ENCODE assay signal across 2 cellular contexts in the genomic region with DNA sequence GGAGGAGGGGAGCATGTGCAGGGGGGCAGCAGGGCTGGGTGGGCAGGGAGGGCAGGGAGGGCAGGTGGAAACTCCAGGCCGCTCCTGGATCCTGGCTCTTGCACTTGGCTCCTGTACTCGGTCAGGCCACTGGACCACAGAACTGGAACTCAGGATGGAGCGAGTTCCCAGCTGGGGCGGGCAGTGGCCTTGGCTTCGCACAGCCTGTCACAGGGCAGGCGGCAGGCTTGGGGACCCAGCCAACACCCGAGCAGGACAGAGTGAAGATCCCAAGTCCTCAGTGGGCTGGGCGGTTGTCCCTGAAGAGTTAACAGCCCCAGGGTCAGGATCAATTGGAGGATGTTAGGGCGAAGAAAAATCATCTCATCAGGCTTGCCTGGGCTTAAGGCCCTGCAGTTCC.
TF ChIP-seq lines count a peak whose summit lies in the region.

No MANE protein-coding gene starts in this region.

TF ChIP-seq in liver, 16 proteins besides CTCF, POLR2A, EP300 and RAD21 (continued from another document):
- TF ChIP-seq, protein P1, sequence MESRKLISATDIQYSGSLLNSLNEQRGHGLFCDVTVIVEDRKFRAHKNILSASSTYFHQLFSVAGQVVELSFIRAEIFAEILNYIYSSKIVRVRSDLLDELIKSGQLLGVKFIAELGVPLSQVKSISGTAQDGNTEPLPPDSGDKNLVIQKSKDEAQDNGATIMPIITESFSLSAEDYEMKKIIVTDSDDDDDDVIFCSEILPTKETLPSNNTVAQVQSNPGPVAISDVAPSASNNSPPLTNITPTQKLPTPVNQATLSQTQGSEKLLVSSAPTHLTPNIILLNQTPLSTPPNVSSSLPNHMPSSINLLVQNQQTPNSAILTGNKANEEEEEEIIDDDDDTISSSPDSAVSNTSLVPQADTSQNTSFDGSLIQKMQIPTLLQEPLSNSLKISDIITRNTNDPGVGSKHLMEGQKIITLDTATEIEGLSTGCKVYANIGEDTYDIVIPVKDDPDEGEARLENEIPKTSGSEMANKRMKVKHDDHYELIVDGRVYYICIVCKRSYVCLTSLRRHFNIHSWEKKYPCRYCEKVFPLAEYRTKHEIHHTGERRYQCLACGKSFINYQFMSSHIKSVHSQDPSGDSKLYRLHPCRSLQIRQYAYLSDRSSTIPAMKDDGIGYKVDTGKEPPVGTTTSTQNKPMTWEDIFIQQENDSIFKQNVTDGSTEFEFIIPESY (IDR thresholded peaks at IDR 0.05) = no peak
- TF ChIP-seq, protein P2, sequence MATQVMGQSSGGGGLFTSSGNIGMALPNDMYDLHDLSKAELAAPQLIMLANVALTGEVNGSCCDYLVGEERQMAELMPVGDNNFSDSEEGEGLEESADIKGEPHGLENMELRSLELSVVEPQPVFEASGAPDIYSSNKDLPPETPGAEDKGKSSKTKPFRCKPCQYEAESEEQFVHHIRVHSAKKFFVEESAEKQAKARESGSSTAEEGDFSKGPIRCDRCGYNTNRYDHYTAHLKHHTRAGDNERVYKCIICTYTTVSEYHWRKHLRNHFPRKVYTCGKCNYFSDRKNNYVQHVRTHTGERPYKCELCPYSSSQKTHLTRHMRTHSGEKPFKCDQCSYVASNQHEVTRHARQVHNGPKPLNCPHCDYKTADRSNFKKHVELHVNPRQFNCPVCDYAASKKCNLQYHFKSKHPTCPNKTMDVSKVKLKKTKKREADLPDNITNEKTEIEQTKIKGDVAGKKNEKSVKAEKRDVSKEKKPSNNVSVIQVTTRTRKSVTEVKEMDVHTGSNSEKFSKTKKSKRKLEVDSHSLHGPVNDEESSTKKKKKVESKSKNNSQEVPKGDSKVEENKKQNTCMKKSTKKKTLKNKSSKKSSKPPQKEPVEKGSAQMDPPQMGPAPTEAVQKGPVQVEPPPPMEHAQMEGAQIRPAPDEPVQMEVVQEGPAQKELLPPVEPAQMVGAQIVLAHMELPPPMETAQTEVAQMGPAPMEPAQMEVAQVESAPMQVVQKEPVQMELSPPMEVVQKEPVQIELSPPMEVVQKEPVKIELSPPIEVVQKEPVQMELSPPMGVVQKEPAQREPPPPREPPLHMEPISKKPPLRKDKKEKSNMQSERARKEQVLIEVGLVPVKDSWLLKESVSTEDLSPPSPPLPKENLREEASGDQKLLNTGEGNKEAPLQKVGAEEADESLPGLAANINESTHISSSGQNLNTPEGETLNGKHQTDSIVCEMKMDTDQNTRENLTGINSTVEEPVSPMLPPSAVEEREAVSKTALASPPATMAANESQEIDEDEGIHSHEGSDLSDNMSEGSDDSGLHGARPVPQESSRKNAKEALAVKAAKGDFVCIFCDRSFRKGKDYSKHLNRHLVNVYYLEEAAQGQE (IDR thresholded peaks at IDR 0.05) = no peak
- TF ChIP-seq EGR1 (IDR thresholded peaks at IDR 0.05; ENCODE audit: low read depth in 2 of 2) (no peak), TAF1 (conservative IDR thresholded peaks at IDR 0.05) (no peak), GABPA (IDR thresholded peaks at IDR 0.05 in 1 of 2, conservative IDR thresholded peaks at IDR 0.05 in 1 of 2) (no peak), HNF4G (IDR thresholded peaks at IDR 0.05) (no peak), FOXA1 (IDR thresholded peaks at IDR 0.05) (no peak), NR2F2 (IDR thresholded peaks at IDR 0.05) (no peak), JUND (IDR thresholded peaks at IDR 0.05) (no peak), SP1 (IDR thresholded peaks at IDR 0.05) (no peak), FOXA2 (IDR thresholded peaks at IDR 0.05) (no peak), RXRA (IDR thresholded peaks at IDR 0.05) (no peak), YY1 (IDR thresholded peaks at IDR 0.05) (no peak)
- TF ChIP-seq, protein P3, sequence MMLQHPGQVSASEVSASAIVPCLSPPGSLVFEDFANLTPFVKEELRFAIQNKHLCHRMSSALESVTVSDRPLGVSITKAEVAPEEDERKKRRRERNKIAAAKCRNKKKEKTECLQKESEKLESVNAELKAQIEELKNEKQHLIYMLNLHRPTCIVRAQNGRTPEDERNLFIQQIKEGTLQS (IDR thresholded peaks at IDR 0.05) = no peak
- TF ChIP-seq, protein P4, sequence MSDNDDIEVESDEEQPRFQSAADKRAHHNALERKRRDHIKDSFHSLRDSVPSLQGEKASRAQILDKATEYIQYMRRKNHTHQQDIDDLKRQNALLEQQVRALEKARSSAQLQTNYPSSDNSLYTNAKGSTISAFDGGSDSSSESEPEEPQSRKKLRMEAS (IDR thresholded peaks at IDR 0.05) = no peak

TF ChIP-seq in HepG2, 621 proteins besides CTCF, POLR2A, EP300 and RAD21 (continued from another document):
- TF ChIP-seq MXI1 (IDR thresholded peaks at IDR 0.05; ENCODE audit: borderline replicate concordance, low read depth, low read length) = no peak
